Comparison of ENCODE assay signal across 11 cellular contexts in genomic region chr2:237408280-237408679, GRCh38. TPM values are rescaled to one million over a fixed set of nuclear protein-coding genes. Genes with fewer than 3 reads are reported as not detected.
A peak's percentile ranks its signal among the peaks of the same experiment; 100 is the strongest.
DNase-seq lines count a peak whose midpoint lies in the region; ATAC-seq and TF ChIP-seq lines count a peak whose summit lies in the region.
"Had no signal": no experiment of that assay in that cellular context is flagged by ENCODE, and none has a peak within 500 bp of the region (broad histone marks: within the 10 kb centered on the region; RNA-seq: fewer than 3 reads in every experiment).

No MANE protein-coding gene starts in this region.

- DNase-seq in AG10803 (ENCODE audit: low read depth) (peak; percentile 86), ascending aorta (ENCODE audit: low spot score in 2 of 2) (no peak), right atrium auricular region (ENCODE audit: low spot score) (no peak), skeletal muscle cell (ENCODE audit: low read depth) (no peak), NCI-H187 (lab: John Stamatoyannopoulos, UW) (no peak), GM10248 (ENCODE audit: extremely low spot score) (no peak)
- no peak for DNase-seq in activated T-cell treated with anti-CD3 and anti-CD28 coated beads, Interleukin-2, amount 50 U/mL, for 1 hour
- DNase-seq: activated naive CD8-positive, alpha-beta T cell treated with anti-CD3 and anti-CD28 coated beads for 36 hours; hippocampal formation; T1000 had no signal

- CTCF ChIA-PET in GM10248 (lab: Yijun Ruan, JAX) = interaction anchor here (4.2 kb wide), 1 partner anchor 12 kb away, joined by 28 read pairs; no protein-coding TSS in a partner anchor

- no peaks in the 10 kb centered on the region for H3K27me3 ChIP-seq in ascending aorta
- H3K27me3 ChIP-seq in right atrium auricular region = no peaks in the 10 kb centered on the region

- H3K9me3 ChIP-seq in ascending aorta (no peaks in the 10 kb centered on the region), right atrium auricular region (no peaks in the 10 kb centered on the region)

- H3K4me1 ChIP-seq in ascending aorta = peaks cover 9 to 24% of the 10 kb centered on the region in 2 donors
- peaks cover 0 to 32% of the 10 kb centered on the region in 2 donors for H3K4me1 ChIP-seq in right atrium auricular region

- POLR2A ChIA-PET in GM10248 (lab: Yijun Ruan, JAX) = no interaction called here

- H3K4me3 ChIP-seq in AG10803 (ENCODE audit: low read length) = peak overlapping the region; percentile 43
- H3K4me3 ChIP-seq in ascending aorta = no peak overlapping the region
- H3K4me3 ChIP-seq in right atrium auricular region = peak overlapping the region in 1 of 2 donors; percentile 54
- H3K4me3 ChIP-seq in skeletal muscle cell (ENCODE audit: low read depth, low read length) = peak overlapping the region; percentile 65

- TF ChIP-seq CTCF in AG10803 (conservative IDR thresholded peaks at IDR 0.05; ENCODE audit: low read length) (no peak), ascending aorta (IDR thresholded peaks at IDR 0.05) (no peak), right atrium auricular region (IDR thresholded peaks at IDR 0.05) (no peak), GM10248 (IDR thresholded peaks at IDR 0.05; ENCODE audit: control extremely low read depth, extremely low read depth, low read depth, missing control alignments) (no peak)

- intact Hi-C loops in ascending aorta (cut with DNase I) = loop anchor here (5.0 kb wide), 1 partner anchor 251 kb away; no protein-coding TSS in a partner anchor

- H3K36me3 ChIP-seq in ascending aorta = no peaks in the 10 kb centered on the region
- no peaks in the 10 kb centered on the region for H3K36me3 ChIP-seq in right atrium auricular region

- ATAC-seq in GM21825 (IDR thresholded peaks at IDR 0.05; ENCODE audit: unreplicated experiment) = no peak

- H3K27ac ChIP-seq in ascending aorta (peak overlapping the region; percentile 62), right atrium auricular region (peak overlapping the region; percentile 62 to 83)

RNA-seq across cellular contexts. Expression of gene COL6A3, which starts 5.7 kb away (rescaled TPM):
- total RNA-seq in ascending aorta (156 TPM), right atrium auricular region (100 to 1,000 TPM in 1 of 2 donors, 10 to 100 TPM in 1; 61.6 to 103 TPM)

Comparison
In these comparisons a context has a peak if more than half of its experiments do, and no peak if none do; other contexts are left out.
1. H3K4me3 ChIP-seq: peak in AG10803 (single experiment) and skeletal muscle cell (single experiment); none in ascending aorta (0 of 2).